In the genomic region with DNA sequence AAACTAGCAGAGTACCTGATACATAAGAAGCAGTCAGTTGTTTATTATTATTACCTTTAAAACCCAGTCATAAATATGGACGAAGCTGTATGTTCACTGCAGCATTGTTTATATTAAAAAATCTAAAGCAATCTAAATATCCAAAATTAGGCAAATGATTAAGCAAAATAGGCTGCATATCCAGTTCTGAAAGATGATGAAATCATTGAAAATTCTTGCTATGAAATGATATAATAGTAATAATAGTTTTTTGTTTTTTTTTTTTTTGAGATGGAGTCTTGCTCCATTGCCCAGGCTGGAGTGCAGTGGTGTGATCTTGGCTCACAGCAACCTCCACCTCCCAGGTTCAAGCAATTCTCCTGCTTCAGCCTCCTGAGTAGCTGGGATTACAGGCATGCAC, we compare ENCODE assay signal across 5 cellular contexts. TPM values are rescaled to one million over a fixed set of nuclear protein-coding genes. Genes with fewer than 3 reads are reported as not detected.
DNase-seq lines count a peak whose midpoint lies in the region; ATAC-seq, FAIRE-seq and TF ChIP-seq lines count a peak whose summit lies in the region.
"Not testable (repeated sequence)": the region's sequence is repeated elsewhere in the genome, so short reads cannot be mapped to it uniquely, and the experiment has no call there.

No MANE protein-coding gene starts in this region.

- H2AFZ ChIP-seq in OCI-LY7 (ENCODE audit: low read length), result 0 out of 2 replicates have a peak overlapping the region, but pooled peaks have one; percentile 6
- not testable (repeated sequence) for H2AFZ ChIP-seq in K562 (ENCODE audit: low read depth, low read length); HepG2 (ENCODE audit: low read length)

- intact Hi-C loops in OCI-LY7 (cut with micrococcal nuclease; ENCODE audit: unreplicated experiment) (loop anchor here (5.0 kb wide), 1 partner anchor 108 kb away; no protein-coding TSS in a partner anchor), HepG2 (cut with micrococcal nuclease; ENCODE audit: unreplicated experiment) (loop anchor here (10.0 kb wide), 1 partner anchor 365 kb away; the partner anchor contains the start of gene PCTP)
- intact Hi-C loops in K562 (cut with micrococcal nuclease); sciatic nerve (cut with DNase I): not testable (repeated sequence)

- TF ChIP-seq POLR2A in K562 (conservative IDR thresholded peaks at IDR 0.05); HepG2 (IDR thresholded peaks at IDR 0.05; ENCODE audit: insufficient read depth in 1 of 2, low read depth in 2 of 2, low read length in 2 of 2): not testable (repeated sequence)

- not testable (repeated sequence) for H3K4me2 ChIP-seq in OCI-LY7 (ENCODE audit: low read length); K562 (ENCODE audit: insufficient read depth, low read length); HepG2 (ENCODE audit: low read depth, low read length)

- not testable (repeated sequence) for FAIRE-seq in K562 (lab: Jason Lieb, UNC); HepG2 (lab: Jason Lieb, UNC)

- H3K36me3 ChIP-seq in OCI-LY7 (ENCODE audit: insufficient read depth, low read length), result peaks cover 31% of the 10 kb centered on the region
- not testable (repeated sequence) for H3K36me3 ChIP-seq in K562 (ENCODE audit: control insufficient read depth, insufficient read depth, low read length)
- H3K36me3 ChIP-seq in cardiac muscle cell, result peaks cover 15% of the 10 kb centered on the region
- peaks cover 7 to 16% of the 10 kb centered on the region in 2 experiments for H3K36me3 ChIP-seq in HepG2 (replicated peaks in 1 of 2; ENCODE audit: control insufficient read depth in 1 of 2, insufficient read depth in 2 of 2, low read length in 2 of 2)

- not testable (repeated sequence) for TF ChIP-seq RAD21 in K562 (CRISPR knock-in tag; conservative IDR thresholded peaks at IDR 0.05 in 1 of 2, IDR thresholded peaks at IDR 0.05 in 1 of 2); HepG2 (CRISPR knock-in tag; IDR thresholded peaks at IDR 0.05)

- CTCF ChIA-PET in OCI-LY7 (lab: Charles Lee; ENCODE audit: unreplicated experiment); K562 (lab: Yijun Ruan, JAX; ENCODE audit: low intra/inter-chr PET ratio); HepG2 (lab: Yijun Ruan, JAX; ENCODE audit: low intra/inter-chr PET ratio, low total read pairs): not testable (repeated sequence)

- not testable (repeated sequence) for BruUV-seq in OCI-LY7 (replicated peaks; lab: Mats Ljungman, UMichigan); K562 (replicated peaks; lab: Mats Ljungman, UMichigan); HepG2 (replicated peaks; lab: Mats Ljungman, UMichigan)

- not testable (repeated sequence) for H3K4me3 ChIP-seq in OCI-LY7 (ENCODE audit: low read depth, low read length, poor library complexity, severe bottlenecking); K562; cardiac muscle cell; HepG2 (replicated peaks in 1 of 3; ENCODE audit: insufficient read depth in 1 of 3, low read depth in 2 of 3, low read length in 3 of 3)

- 18% methylated on average over 1 of the region's 1 CpG for WGBS in K562 (ENCODE audit: insufficient coverage, low coverage, missing lambda C conversion rate)
- 96% methylated on average over 1 of the region's 1 CpG for WGBS in HepG2 (ENCODE audit: low lambda C conversion rate)

- not testable (repeated sequence) for H3K9ac ChIP-seq in K562 (ENCODE audit: insufficient read depth in 1 of 2, low read depth in 2 of 2, low read length in 2 of 2); HepG2 (ENCODE audit: insufficient read depth, low read depth, low read length)

- not testable (repeated sequence) for H3K9me1 ChIP-seq in K562 (ENCODE audit: control insufficient read depth, insufficient read depth, low read length)

- H3K9me3 ChIP-seq in OCI-LY7 (ENCODE audit: low read length); K562 (replicated peaks; ENCODE audit: control insufficient read depth, insufficient read depth, low read depth, low read length); cardiac muscle cell (ENCODE audit: low read depth); HepG2 (ENCODE audit: low read length): not testable (repeated sequence)

- not testable (repeated sequence) for H3K4me1 ChIP-seq in OCI-LY7 (ENCODE audit: insufficient read depth, low read length, poor library complexity, severe bottlenecking); K562 (replicated peaks in 1 of 2; ENCODE audit: control insufficient read depth in 2 of 2, insufficient read depth in 2 of 2, low read length in 2 of 2)
- H3K4me1 ChIP-seq in cardiac muscle cell (ENCODE audit: low read depth) (peaks cover 33% of the 10 kb centered on the region), HepG2 (ENCODE audit: insufficient read depth, low read length) (peaks cover 46% of the 10 kb centered on the region)

- not testable (repeated sequence) for H3K79me2 ChIP-seq in OCI-LY7 (ENCODE audit: insufficient read depth, low read depth, low read length); K562 (ENCODE audit: control insufficient read depth, insufficient read depth, low read length); HepG2 (ENCODE audit: insufficient read depth, low read length)

- ATAC-seq in K562, HepG2: not testable (repeated sequence)
- peak; percentile 66 for ATAC-seq in sciatic nerve

- H4K20me1 ChIP-seq in OCI-LY7 (ENCODE audit: insufficient read depth, low read length); K562 (replicated peaks; ENCODE audit: control insufficient read depth, insufficient read depth, low read length); HepG2 (ENCODE audit: insufficient read depth, low read length): not testable (repeated sequence)

- TF ChIP-seq EP300 in K562 (IDR thresholded peaks at IDR 0.05; ENCODE audit: low read length); HepG2 (IDR thresholded peaks at IDR 0.05; ENCODE audit: low read depth in 2 of 2, low read length in 2 of 2); HepG2 (CRISPR knock-in tag; IDR thresholded peaks at IDR 0.05; ENCODE audit: borderline replicate concordance): not testable (repeated sequence)

- not testable (repeated sequence) for DNase-seq in OCI-LY7 (ENCODE audit: low spot score); K562 (ENCODE audit: extremely low read depth in 1 of 4, low spot score in 3 of 4); cardiac muscle cell (ENCODE audit: low read depth in 1 of 2, low spot score in 1 of 2); HepG2 (ENCODE audit: low spot score); sciatic nerve (ENCODE audit: low spot score)

- not testable (repeated sequence) for H3K9me2 ChIP-seq in OCI-LY7 (ENCODE audit: insufficient read depth, low read length)

- in situ Hi-C loops in K562 (cut with MboI), result not testable (repeated sequence)
- in situ Hi-C loops in HepG2 (cut with HindIII; ENCODE audit: extremely low pct_ligation_motif_present, low pct_unique_long_range_greater_than_20kb), result loop anchor here (25.0 kb wide), 1 partner anchor 373 kb away; the partner anchor contains the start of gene PCTP

- H3K27ac ChIP-seq in OCI-LY7 (ENCODE audit: low read depth, low read length, poor library complexity, severe bottlenecking); K562 (ENCODE audit: extremely low read depth, low read depth, low read length); HepG2 (ENCODE audit: extremely low read length, insufficient read depth, low read length): not testable (repeated sequence)
- peak overlapping the region; percentile 86 for H3K27ac ChIP-seq in cardiac muscle cell

- POLR2A ChIA-PET in OCI-LY7 (lab: Charles Lee) (interaction anchor here (0.6 to 1.1 kb wide), 5 partner anchors 11 to 237 kb away, joined by 3 to 12 read pairs (median 3); no protein-coding TSS in a partner anchor), K562 (lab: Yijun Ruan, JAX) (interaction anchor here (0.9 to 1.6 kb wide), 3 partner anchors 9 to 17 kb away, joined by 4 to 5 read pairs (median 5); no protein-coding TSS in a partner anchor), HepG2 (lab: Yijun Ruan, JAX) (interaction anchor here (3.8 kb wide), 1 partner anchor 57 kb away, joined by 9 read pairs; no protein-coding TSS in a partner anchor)

- not testable (repeated sequence) for H3K27me3 ChIP-seq in K562 (ENCODE audit: control insufficient read depth in 2 of 2, insufficient read depth in 2 of 2, low read length in 2 of 2); cardiac muscle cell; HepG2 (ENCODE audit: control insufficient read depth in 1 of 2, insufficient read depth in 2 of 2, low read length in 2 of 2)

- TF ChIP-seq CTCF in OCI-LY7 (conservative IDR thresholded peaks at IDR 0.05; ENCODE audit: low read length); K562 (IDR thresholded peaks at IDR 0.05 in 2 of 3, conservative IDR thresholded peaks at IDR 0.05 in 1 of 3; ENCODE audit: insufficient read depth in 2 of 3, low read depth in 1 of 3, low read length in 3 of 3); cardiac muscle cell (IDR thresholded peaks at IDR 0.05; ENCODE audit: low read depth, low read length); HepG2 (CRISPR knock-in tag; IDR thresholded peaks at IDR 0.05): not testable (repeated sequence)

RNA-seq across cellular contexts. Expression of gene MMD, which starts 31.9 kb away (rescaled TPM):
- 41.4 and 42.7 TPM in 2 replicates for total RNA-seq in OCI-LY7 (2014; rRNA removed; shearing (Covaris generic))
- total RNA-seq in OCI-LY7 (2022), result 43.8 and 48.4 TPM in 2 replicates
- total RNA-seq in K562 (2011; cell fraction: chromatin; rRNA removed; ENCODE audit: low replicate concordance), result 16.5 and 29.7 TPM in 2 replicates
- 11.6 and 13.0 TPM in 2 replicates for total RNA-seq in K562 (2011; cell fraction: nucleolus; rRNA removed)
- total RNA-seq in K562 (2011; cell fraction: nucleoplasm; rRNA removed), result 17.2 and 29.8 TPM in 2 replicates
- total RNA-seq in K562 (2014; rRNA removed), result 6.7 and 11.0 TPM in 2 replicates
- total RNA-seq in K562 (2014; rRNA removed; fragmentation: Illumina TruSeq; extraction: Trizol), result 10.7 and 11.7 TPM in 2 replicates
- 7.3 and 8.8 TPM in 2 replicates for total RNA-seq in K562 (2015; rRNA removed; fragmentation: Illumina TruSeq; extraction: Trizol)
- 15.2 TPM in 2 replicates for total RNA-seq in K562 (2021)
- 17.7 and 18.9 TPM in 2 replicates for polyA plus RNA-seq in K562 (2011; rRNA removed)
- 9.2 and 11.6 TPM in 2 replicates for polyA plus RNA-seq in K562 (2011; cell fraction: cytosol; rRNA removed)
- 12.3 and 13.0 TPM in 2 replicates for polyA plus RNA-seq in K562 (2011; cell fraction: nucleus; rRNA removed)
- 8.0 and 11.8 TPM in 2 replicates for polyA plus RNA-seq in K562 (2012)
- polyA plus RNA-seq in K562 (2014; fragmentation: Illumina TruSeq; extraction: Trizol), result 9.6 and 11.1 TPM in 2 replicates
- polyA plus RNA-seq in K562 (2014; fragmentation: Nextera tagmentation; extraction: Ambion mirVana), result 1 to 10 TPM; 3.1 to 4.0 TPM
- 11.5 and 12.6 TPM in 2 replicates for polyA plus RNA-seq in K562 (2014; rRNA removed)
- 14.3 TPM in 2 replicates for polyA minus RNA-seq in K562 (2011; rRNA and poly(A)+ RNA removed)
- polyA minus RNA-seq in K562 (2011; cell fraction: cytosol; rRNA and poly(A)+ RNA removed), result 3.5 and 7.0 TPM in 2 replicates
- polyA minus RNA-seq in K562 (2011; cell fraction: nucleus; rRNA and poly(A)+ RNA removed), result 9.4 and 13.0 TPM in 2 replicates
- total RNA-seq in cardiac muscle cell, result 65.3 and 112 TPM in 2 replicates
- polyA plus RNA-seq in cardiac muscle cell, result 85.0 and 112 TPM in 2 replicates
- total RNA-seq in HepG2 (2016; rRNA removed; fragmentation: Illumina TruSeq; extraction: Trizol), result 121 and 137 TPM in 2 replicates
- 99.7 and 114 TPM in 2 replicates for total RNA-seq in HepG2 (2016; cell fraction: cytosol; rRNA removed; fragmentation: Illumina TruSeq; extraction: Trizol; ENCODE audit: low read depth)
- total RNA-seq in HepG2 (2016; cell fraction: insoluble cytoplasmic fraction; rRNA removed; fragmentation: Illumina TruSeq; extraction: Trizol), result 116 and 133 TPM in 2 replicates
- total RNA-seq in HepG2 (2016; cell fraction: membrane; rRNA removed; fragmentation: Illumina TruSeq; extraction: Trizol), result 235 and 252 TPM in 2 replicates
- total RNA-seq in HepG2 (2016; cell fraction: nucleus; rRNA removed; fragmentation: Illumina TruSeq; extraction: Trizol), result 88.1 and 105 TPM in 2 replicates
- 183 and 225 TPM in 2 replicates for polyA plus RNA-seq in HepG2 (2011; rRNA removed)
- 146 and 162 TPM in 2 replicates for polyA plus RNA-seq in HepG2 (2011; cell fraction: cytosol; rRNA removed)
- 117 and 147 TPM in 2 replicates for polyA plus RNA-seq in HepG2 (2011; cell fraction: nucleus; rRNA removed)
- 189 and 194 TPM in 2 replicates for polyA plus RNA-seq in HepG2 (2012)
- 146 and 160 TPM in 2 replicates for polyA plus RNA-seq in HepG2 (2016; cell fraction: cytosol; fragmentation: Illumina TruSeq; extraction: Trizol; ENCODE audit: low read depth)
- polyA plus RNA-seq in HepG2 (2016; cell fraction: insoluble cytoplasmic fraction; fragmentation: Illumina TruSeq; extraction: Trizol; ENCODE audit: low read depth), result 156 and 164 TPM in 2 replicates
- polyA plus RNA-seq in HepG2 (2016; cell fraction: membrane; fragmentation: Illumina TruSeq; extraction: Trizol; ENCODE audit: low read depth), result 231 and 245 TPM in 2 replicates
- 151 and 156 TPM in 2 replicates for polyA plus RNA-seq in HepG2 (2016; cell fraction: nucleus; fragmentation: Illumina TruSeq; extraction: Trizol; ENCODE audit: insufficient read depth, low read depth)
- polyA minus RNA-seq in HepG2 (2011; rRNA and poly(A)+ RNA removed; ENCODE audit: low replicate concordance), result 4.3 and 244 TPM in 2 replicates
- 111 and 112 TPM in 2 replicates for polyA minus RNA-seq in HepG2 (2011; cell fraction: cytosol; rRNA and poly(A)+ RNA removed)
- polyA minus RNA-seq in HepG2 (2011; cell fraction: nucleus; rRNA and poly(A)+ RNA removed), result 154 and 170 TPM in 2 replicates
- total RNA-seq in sciatic nerve, result 13.8 TPM
